9 cellular contexts compared by ENCODE assay signal in the genomic region with DNA sequence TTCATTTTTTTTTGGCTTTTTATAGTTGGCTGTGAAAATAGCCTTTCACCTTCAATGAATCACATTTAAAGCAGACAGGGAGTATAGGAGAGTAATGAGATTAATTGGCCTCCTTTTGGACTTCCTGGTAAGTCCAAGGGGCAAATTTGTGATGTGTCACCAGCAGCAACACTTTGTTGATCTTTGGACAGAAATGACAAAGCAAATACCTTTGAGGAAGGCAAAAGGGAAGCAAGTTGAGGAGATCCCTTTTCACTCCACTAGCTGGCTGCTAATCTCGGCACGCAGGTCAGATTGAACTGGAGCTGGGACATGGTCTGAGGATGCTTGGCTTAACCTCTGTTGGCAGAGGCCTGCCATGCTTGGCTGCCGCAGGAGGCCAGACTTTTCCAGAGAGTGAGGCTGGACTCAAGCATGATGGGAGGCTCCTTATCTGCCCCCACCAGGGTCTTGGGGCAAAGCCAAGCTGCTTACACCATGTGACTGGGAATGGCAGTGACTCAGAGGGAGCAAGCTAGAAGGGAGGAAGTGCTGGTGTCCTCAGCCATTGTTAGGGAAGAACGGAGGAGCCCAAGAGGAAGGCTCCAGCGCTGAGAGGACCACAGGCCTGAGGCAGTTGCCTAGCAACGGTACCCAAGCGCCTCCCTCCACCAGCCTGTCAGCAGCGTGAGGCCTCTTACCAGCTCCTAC.
A peak's percentile ranks its signal among the peaks of the same experiment; 100 is the strongest.
DNase-seq lines count a peak whose midpoint lies in the region; ATAC-seq, FAIRE-seq and TF ChIP-seq lines count a peak whose summit lies in the region.
"Had no signal": no experiment of that assay in that cellular context is flagged by ENCODE, and none has a peak within 500 bp of the region (broad histone marks: within the 10 kb centered on the region; RNA-seq: fewer than 3 reads in every experiment).

No MANE protein-coding gene starts in this region.

- H3K4me1 ChIP-seq in kidney (ENCODE audit: control insufficient read depth in 1 of 2, insufficient read depth in 1 of 2, low read depth in 1 of 2, low read length in 2 of 2): peaks cover 0 to 8% of the 10 kb centered on the region in 2 donors
- H3K4me1 ChIP-seq in thymus (ENCODE audit: control insufficient read depth, insufficient read depth, low read length): no peaks in the 10 kb centered on the region

- peak; percentile 15 for FAIRE-seq in kidney (lab: Jason Lieb, UNC)

- CTCF ChIA-PET in activated CD4-positive, alpha-beta T cell treated with anti-CD3 and anti-CD28 coated beads, Interleukin-2, amount 10 ng/mL, durations not matched to agents 7 days and 5 days (lab: Charles Lee): no interaction called here

- DNase-seq in NCI-H82 (lab: John Stamatoyannopoulos, UW) (peak; percentile 7), NCI-H82 treated with DMSO at 0.1 percent for 48 hours (lab: John Stamatoyannopoulos, UW; ENCODE audit: unreplicated experiment) (no peak), kidney (peak; percentile 89)
- no peak for DNase-seq in activated CD4-positive, alpha-beta T cell treated with anti-CD3 and anti-CD28 coated beads, Interleukin-2, amount 10 ng/mL, durations not matched to agents 7 days and 5 days
- no peak for DNase-seq in activated T-cell treated with anti-CD3 and anti-CD28 coated beads, Interleukin-2, amount 50 U/mL, for 24 hours

- H3K4me3 ChIP-seq in kidney (ENCODE audit: low read length in 2 of 2) (no peak overlapping the region), thymus (ENCODE audit: low read length) (no peak overlapping the region)
- H3K4me3 ChIP-seq: BLaER1 treated with 17β-estradiol and CSF1 and Interleukin-3, amounts not matched to agents 10 nM and 100 nM had no signal

- no peaks in the 10 kb centered on the region for H3K36me3 Mint-ChIP-seq in brain
- H3K36me3 Mint-ChIP-seq in activated CD4-positive, alpha-beta T cell treated with anti-CD3 and anti-CD28 coated beads, Interleukin-2, amount 10 ng/mL, durations not matched to agents 7 days and 5 days (ENCODE audit: low read depth): no peaks in the 10 kb centered on the region
- H3K36me3 Mint-ChIP-seq in activated T-cell treated with anti-CD3 and anti-CD28 coated beads, Interleukin-2, amount 50 U/mL, for 24 hours (ENCODE audit: low read depth): no peaks in the 10 kb centered on the region

- peak overlapping the region; percentile 3 to 49 (median 45) for H3K4me3 Mint-ChIP-seq in brain
- H3K4me3 Mint-ChIP-seq in activated CD4-positive, alpha-beta T cell treated with anti-CD3 and anti-CD28 coated beads, Interleukin-2, amount 10 ng/mL, durations not matched to agents 7 days and 5 days: no peak overlapping the region
- no peak overlapping the region for H3K4me3 Mint-ChIP-seq in activated T-cell treated with anti-CD3 and anti-CD28 coated beads, Interleukin-2, amount 50 U/mL, for 24 hours

- no peaks in the 10 kb centered on the region for H3K27me3 ChIP-seq in thymus (ENCODE audit: control insufficient read depth, insufficient read depth)
- H3K27me3 ChIP-seq: BLaER1 treated with 17β-estradiol and CSF1 and Interleukin-3, amounts not matched to agents 10 nM and 100 nM had no signal

- no peaks in the 10 kb centered on the region for H3K9me3 ChIP-seq in kidney (ENCODE audit: control insufficient read depth in 1 of 2, low read length in 2 of 2)
- H3K9me3 ChIP-seq in thymus (ENCODE audit: control insufficient read depth): no peaks in the 10 kb centered on the region

- peaks cover 2% of the 10 kb centered on the region for H3K27me3 Mint-ChIP-seq in brain
- peaks cover 19% of the 10 kb centered on the region for H3K27me3 Mint-ChIP-seq in activated CD4-positive, alpha-beta T cell treated with anti-CD3 and anti-CD28 coated beads, Interleukin-2, amount 10 ng/mL, durations not matched to agents 7 days and 5 days
- peaks cover 9% of the 10 kb centered on the region for H3K27me3 Mint-ChIP-seq in activated T-cell treated with anti-CD3 and anti-CD28 coated beads, Interleukin-2, amount 50 U/mL, for 24 hours

- H3K36me3 ChIP-seq in kidney (ENCODE audit: control insufficient read depth in 1 of 2, insufficient read depth in 2 of 2, low read length in 2 of 2): no peaks in the 10 kb centered on the region
- H3K36me3 ChIP-seq in thymus (ENCODE audit: control insufficient read depth, insufficient read depth): no peaks in the 10 kb centered on the region
- H3K36me3 ChIP-seq: BLaER1 treated with 17β-estradiol and CSF1 and Interleukin-3, amounts not matched to agents 10 nM and 100 nM had no signal

- peak overlapping the region; percentile 38 to 94 (median 89) for H3K27ac Mint-ChIP-seq in brain
- no peak overlapping the region for H3K27ac Mint-ChIP-seq in activated CD4-positive, alpha-beta T cell treated with anti-CD3 and anti-CD28 coated beads, Interleukin-2, amount 10 ng/mL, durations not matched to agents 7 days and 5 days
- H3K27ac Mint-ChIP-seq in activated T-cell treated with anti-CD3 and anti-CD28 coated beads, Interleukin-2, amount 50 U/mL, for 24 hours: no peak overlapping the region

- TF ChIP-seq CTCF in brain (conservative IDR thresholded peaks at IDR 0.05) (no peak), kidney (IDR thresholded peaks at IDR 0.05; ENCODE audit: borderline replicate concordance, extremely low read depth, insufficient read depth) (no peak)

- no peak overlapping the region for H3K9ac ChIP-seq in kidney (ENCODE audit: low read length in 2 of 2)
- H3K9ac ChIP-seq: BLaER1 treated with 17β-estradiol and CSF1 and Interleukin-3, amounts not matched to agents 10 nM and 100 nM had no signal

- intact Hi-C loops in kidney (cut with DNase I): no loop called here

- H3K4me1 Mint-ChIP-seq in brain: peaks cover 32% of the 10 kb centered on the region
- H3K4me1 Mint-ChIP-seq in activated CD4-positive, alpha-beta T cell treated with anti-CD3 and anti-CD28 coated beads, Interleukin-2, amount 10 ng/mL, durations not matched to agents 7 days and 5 days: no peaks in the 10 kb centered on the region
- H3K4me1 Mint-ChIP-seq in activated T-cell treated with anti-CD3 and anti-CD28 coated beads, Interleukin-2, amount 50 U/mL, for 24 hours (ENCODE audit: low read depth): no peaks in the 10 kb centered on the region

- ATAC-seq in HG03565 (IDR thresholded peaks at IDR 0.05; ENCODE audit: unreplicated experiment): no peak

- H3K27ac ChIP-seq in kidney (ENCODE audit: low read depth in 2 of 2, low read length in 2 of 2) (peak overlapping the region; percentile 69 to 76), thymus (ENCODE audit: low read depth) (peak overlapping the region; percentile 33)

- peaks cover 0 to 11% (median 4%) of the 10 kb centered on the region in 5 experiments for H3K9me3 Mint-ChIP-seq in brain
- H3K9me3 Mint-ChIP-seq in activated CD4-positive, alpha-beta T cell treated with anti-CD3 and anti-CD28 coated beads, Interleukin-2, amount 10 ng/mL, durations not matched to agents 7 days and 5 days: no peaks in the 10 kb centered on the region
- H3K9me3 Mint-ChIP-seq in activated T-cell treated with anti-CD3 and anti-CD28 coated beads, Interleukin-2, amount 50 U/mL, for 24 hours: peaks cover under 1% of the 10 kb centered on the region

- WGBS in thymus: 76% methylated on average over 8 of the region's 8 CpGs

- POLR2A ChIA-PET in activated CD4-positive, alpha-beta T cell treated with anti-CD3 and anti-CD28 coated beads, Interleukin-2, amount 10 ng/mL, durations not matched to agents 7 days and 5 days (lab: Charles Lee): no interaction called here

Comparison
In these comparisons a context has a peak if more than half of its experiments do, and no peak if none do; other contexts are left out.
1. DNase-seq: peak in NCI-H82 (single experiment) and kidney (single experiment); none in NCI-H82 treated with DMSO at 0.1 percent for 48 hours (single experiment), activated CD4-positive, alpha-beta T cell treated with anti-CD3 and anti-CD28 coated beads, Interleukin-2, amount 10 ng/mL, durations not matched to agents 7 days and 5 days (single experiment) and activated T-cell treated with anti-CD3 and anti-CD28 coated beads, Interleukin-2, amount 50 U/mL, for 24 hours (single experiment).
2. H3K27ac Mint-ChIP-seq: peak in brain (5 of 5); none in activated CD4-positive, alpha-beta T cell treated with anti-CD3 and anti-CD28 coated beads, Interleukin-2, amount 10 ng/mL, durations not matched to agents 7 days and 5 days (single experiment) and activated T-cell treated with anti-CD3 and anti-CD28 coated beads, Interleukin-2, amount 50 U/mL, for 24 hours (single experiment).
3. H3K4me3 Mint-ChIP-seq: peak in brain (5 of 5); none in activated CD4-positive, alpha-beta T cell treated with anti-CD3 and anti-CD28 coated beads, Interleukin-2, amount 10 ng/mL, durations not matched to agents 7 days and 5 days (single experiment) and activated T-cell treated with anti-CD3 and anti-CD28 coated beads, Interleukin-2, amount 50 U/mL, for 24 hours (single experiment).